ENCODE assay signal across 2 cellular contexts in the genomic region with DNA sequence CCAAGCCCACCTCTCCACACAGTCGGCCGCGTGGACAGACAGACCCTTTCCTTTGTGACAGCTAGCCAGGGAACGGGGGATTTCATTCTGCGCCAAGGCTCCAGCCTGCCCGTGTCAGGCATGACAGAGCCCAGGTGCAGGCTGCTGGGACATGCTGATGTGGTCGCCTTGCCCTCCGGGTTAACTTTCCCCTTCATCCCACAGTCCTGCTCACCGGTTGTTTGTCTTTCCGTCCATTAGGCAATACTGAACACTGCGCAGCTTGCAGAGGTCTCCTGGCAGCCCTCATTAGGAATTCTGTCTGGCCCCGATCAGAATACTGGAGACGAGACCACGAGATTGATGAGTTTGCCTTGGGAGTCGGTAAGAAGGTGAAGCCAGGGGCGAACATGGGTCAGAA.
TF ChIP-seq lines count a peak whose summit lies in the region.

No MANE protein-coding gene starts in this region.

TF ChIP-seq in liver, 16 proteins besides CTCF, POLR2A, EP300 and RAD21 (continued from another document):
- TF ChIP-seq REST (IDR thresholded peaks at IDR 0.05) = no peak
- peak; percentile 45 to 84 for TF ChIP-seq RXRA (IDR thresholded peaks at IDR 0.05)
- TF ChIP-seq ATF3 (IDR thresholded peaks at IDR 0.05) = no peak
- peak; percentile 67 for TF ChIP-seq SP1 (IDR thresholded peaks at IDR 0.05)
- no peak for TF ChIP-seq JUND (IDR thresholded peaks at IDR 0.05)
- no peak for TF ChIP-seq TAF1 (conservative IDR thresholded peaks at IDR 0.05)
- peak in 1 of 2 donors; percentile 28 for TF ChIP-seq EGR1 (IDR thresholded peaks at IDR 0.05; ENCODE audit: low read depth in 2 of 2)
- no peak for TF ChIP-seq HNF4G (IDR thresholded peaks at IDR 0.05)
- TF ChIP-seq HNF4A (conservative IDR thresholded peaks at IDR 0.05) = peak in 1 of 2 donors; percentile 42
- TF ChIP-seq, protein P1, sequence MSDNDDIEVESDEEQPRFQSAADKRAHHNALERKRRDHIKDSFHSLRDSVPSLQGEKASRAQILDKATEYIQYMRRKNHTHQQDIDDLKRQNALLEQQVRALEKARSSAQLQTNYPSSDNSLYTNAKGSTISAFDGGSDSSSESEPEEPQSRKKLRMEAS (IDR thresholded peaks at IDR 0.05) = no peak

TF ChIP-seq in HepG2, 621 proteins besides CTCF, POLR2A, EP300 and RAD21 (continued from another document):
- TF ChIP-seq ZNF557 (CRISPR knock-in tag; IDR thresholded peaks at IDR 0.05) (no peak), RXRA (CRISPR knock-in tag; IDR thresholded peaks at IDR 0.05) (no peak), SIN3B (IDR thresholded peaks at IDR 0.05; ENCODE audit: low read length) (no peak)
